Comparison of ENCODE assay signal across 1 cellular context in genomic region chr15:48935236-48935635, GRCh38.
TF ChIP-seq lines count a peak whose summit lies in the region.

No MANE protein-coding gene starts in this region.

TF ChIP-seq in IMR-90, 13 proteins besides CTCF, POLR2A, EP300 and RAD21 (continued from another document):
- no peak for TF ChIP-seq USF2 (IDR thresholded peaks at IDR 0.05; ENCODE audit: low read depth, low read length)
- TF ChIP-seq CHD1 (IDR thresholded peaks at IDR 0.05; ENCODE audit: low read depth, low read length) = no peak
- TF ChIP-seq RFX5 (IDR thresholded peaks at IDR 0.05; ENCODE audit: low read depth, low read length) = no peak
- TF ChIP-seq MXI1 (IDR thresholded peaks at IDR 0.05; ENCODE audit: borderline replicate concordance, low read depth, low read length) = no peak
- TF ChIP-seq MAZ (IDR thresholded peaks at IDR 0.05; ENCODE audit: borderline replicate concordance, low read depth, low read length) = no peak
- TF ChIP-seq SMC3 (IDR thresholded peaks at IDR 0.05; ENCODE audit: low read depth, low read length) = no peak
- TF ChIP-seq CEBPB (IDR thresholded peaks at IDR 0.05; ENCODE audit: low read depth, low read length) = no peak
- TF ChIP-seq NFE2L2 (IDR thresholded peaks at IDR 0.05; ENCODE audit: low read depth, low read length) = no peak
- TF ChIP-seq ELK1 (IDR thresholded peaks at IDR 0.05; ENCODE audit: borderline replicate concordance, low read depth, low read length) = no peak
- TF ChIP-seq MAFK (IDR thresholded peaks at IDR 0.05; ENCODE audit: low read depth, low read length) = no peak
- no peak for TF ChIP-seq RCOR1 (IDR thresholded peaks at IDR 0.05; ENCODE audit: insufficient replicate concordance, low read length)
- TF ChIP-seq FOS (IDR thresholded peaks at IDR 0.05; ENCODE audit: low read depth, low read length) = no peak
